ENCODE assay signal across 9 cellular contexts in the genomic region with DNA sequence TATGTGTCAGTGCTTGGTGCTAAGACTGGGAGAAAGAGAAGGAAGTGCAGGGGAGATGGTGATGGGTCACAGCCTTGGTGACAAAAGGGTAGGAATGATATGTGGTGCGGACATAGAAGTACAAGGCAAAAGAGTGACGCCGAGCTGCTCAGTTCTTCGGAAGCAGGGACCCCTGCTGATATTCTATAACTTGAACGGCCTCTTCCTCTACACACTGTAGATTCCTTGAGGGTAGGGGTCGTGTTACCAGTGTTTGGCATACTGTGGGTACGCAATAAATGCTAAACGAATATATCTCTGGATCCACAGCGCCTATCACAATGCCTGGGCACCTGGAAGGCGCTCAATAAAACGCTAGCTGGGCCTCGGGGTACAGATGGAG. TPM values are rescaled to one million over a fixed set of nuclear protein-coding genes. Genes with fewer than 3 reads are reported as not detected.
DNase-seq lines count a peak whose midpoint lies in the region; FAIRE-seq and TF ChIP-seq lines count a peak whose summit lies in the region.
"Had no signal": no experiment of that assay in that cellular context is flagged by ENCODE, and none has a peak within 500 bp of the region (broad histone marks: within the 10 kb centered on the region; RNA-seq: fewer than 3 reads in every experiment).

No MANE protein-coding gene starts in this region.

- H3K9ac ChIP-seq in kidney (ENCODE audit: low read length in 2 of 2), result peak overlapping the region; percentile 90 to 97

- no peak for FAIRE-seq in kidney (lab: Jason Lieb, UNC)

- DNase-seq in DMS79 treated with DMSO at 0.1 percent for 48 hours (lab: John Stamatoyannopoulos, UW) (peak; percentile 20), DMS79 (lab: John Stamatoyannopoulos, UW) (no peak), WERI-Rb-1 (no peak), kidney (no peak), thyroid gland (no peak), GM10266 (ENCODE audit: extremely low spot score) (no peak), globus pallidus (ENCODE audit: low spot score) (no peak)
- no peak for DNase-seq in activated T-cell treated with anti-CD3 and anti-CD28 coated beads, Interleukin-2, amount 50 U/mL, for 24 hours

- peak overlapping the region; percentile 69 for H3K4me3 ChIP-seq in WERI-Rb-1 (ENCODE audit: low read depth, low read length)
- H3K4me3 ChIP-seq in kidney (ENCODE audit: low read length in 2 of 2), result peak overlapping the region; percentile 97
- H3K4me3 ChIP-seq in thyroid gland (replicated peaks in 1 of 3), result peak overlapping the region; percentile 67 to 74 (median 69)

- TF ChIP-seq CTCF in WERI-Rb-1 (IDR thresholded peaks at IDR 0.05; ENCODE audit: low read depth, low read length) (no peak), kidney (IDR thresholded peaks at IDR 0.05; ENCODE audit: borderline replicate concordance, extremely low read depth, insufficient read depth) (no peak), thyroid gland (IDR thresholded peaks at IDR 0.05) (no peak), GM10266 (IDR thresholded peaks at IDR 0.05; ENCODE audit: control insufficient read depth, insufficient read depth, low read depth, missing control alignments) (no peak)

- H3K36me3 ChIP-seq in WERI-Rb-1 (no peaks in the 10 kb centered on the region), kidney (ENCODE audit: control insufficient read depth in 1 of 2, insufficient read depth in 2 of 2, low read length in 2 of 2) (no peaks in the 10 kb centered on the region), thyroid gland (no peaks in the 10 kb centered on the region)

- no peaks in the 10 kb centered on the region for H3K27me3 Mint-ChIP-seq in activated T-cell treated with anti-CD3 and anti-CD28 coated beads, Interleukin-2, amount 50 U/mL, for 24 hours

- peaks cover 6% of the 10 kb centered on the region for H3K36me3 Mint-ChIP-seq in activated T-cell treated with anti-CD3 and anti-CD28 coated beads, Interleukin-2, amount 50 U/mL, for 24 hours (ENCODE audit: low read depth)

- H3K4me1 ChIP-seq in kidney (ENCODE audit: control insufficient read depth in 1 of 2, insufficient read depth in 1 of 2, low read depth in 1 of 2, low read length in 2 of 2) (peaks cover 9 to 14% of the 10 kb centered on the region in 2 donors), thyroid gland (peaks cover 6 to 8% of the 10 kb centered on the region in 2 donors)

- no peaks in the 10 kb centered on the region for H3K9me3 ChIP-seq in WERI-Rb-1 (ENCODE audit: severe bottlenecking)
- H3K9me3 ChIP-seq in kidney (ENCODE audit: control insufficient read depth in 1 of 2, low read length in 2 of 2), result no peaks in the 10 kb centered on the region
- no peaks in the 10 kb centered on the region for H3K9me3 ChIP-seq in thyroid gland

- no peaks in the 10 kb centered on the region for H3K9me3 Mint-ChIP-seq in activated T-cell treated with anti-CD3 and anti-CD28 coated beads, Interleukin-2, amount 50 U/mL, for 24 hours
- H3K9me3 Mint-ChIP-seq: neural crest cell had no signal

- peaks cover 18% of the 10 kb centered on the region for H3K4me1 Mint-ChIP-seq in activated T-cell treated with anti-CD3 and anti-CD28 coated beads, Interleukin-2, amount 50 U/mL, for 24 hours (ENCODE audit: low read depth)

- H3K27ac ChIP-seq in WERI-Rb-1 (peak overlapping the region; percentile 69), kidney (ENCODE audit: low read depth in 2 of 2, low read length in 2 of 2) (peak overlapping the region; percentile 77 to 80), thyroid gland (peak overlapping the region; percentile 64 to 87 (median 81))

- 1 to 2% methylated on average over 12 of the region's 12 CpGs for WGBS in thyroid gland, 2 donors

- no peak for TF ChIP-seq POLR2A in thyroid gland (IDR thresholded peaks at IDR 0.05)

- H3K27ac Mint-ChIP-seq in activated T-cell treated with anti-CD3 and anti-CD28 coated beads, Interleukin-2, amount 50 U/mL, for 24 hours, result no peak overlapping the region

- H3K4me3 Mint-ChIP-seq in activated T-cell treated with anti-CD3 and anti-CD28 coated beads, Interleukin-2, amount 50 U/mL, for 24 hours, result no peak overlapping the region
- H3K4me3 Mint-ChIP-seq: neural crest cell had no signal

- H3K27me3 ChIP-seq in WERI-Rb-1 (ENCODE audit: insufficient read depth, low read depth, severe bottlenecking), result no peaks in the 10 kb centered on the region
- no peaks in the 10 kb centered on the region for H3K27me3 ChIP-seq in thyroid gland

- intact Hi-C loops in kidney (cut with DNase I), result no loop called here
- intact Hi-C loops in thyroid gland (cut with DNase I), result no loop called here

RNA-seq across cellular contexts. Expression of a gene that starts 0.5 kb away (rescaled TPM):
- 18.7 TPM for total RNA-seq in kidney
- 7.7 TPM for polyA plus RNA-seq in kidney (ENCODE audit: insufficient read depth, low read depth, low replicate concordance)
- 10 to 100 TPM in 3 of 4 donors, 1 to 10 TPM in 1; 9.8 to 14.9 (median 12.1) TPM for total RNA-seq in thyroid gland

RNA-seq across cellular contexts. Expression of a gene that starts 16.9 kb away (rescaled TPM):
- total RNA-seq in kidney, result 30.8 TPM
- polyA plus RNA-seq in kidney (ENCODE audit: insufficient read depth, low read depth, low replicate concordance), result 51.1 TPM
- 10 to 100 TPM; 13.6 to 29.0 (median 21.1) TPM for total RNA-seq in thyroid gland
